ENCODE assay signal across 34 cellular contexts in genomic region chr7:73304071-73304470, GRCh38. TPM values are rescaled to one million over a fixed set of nuclear protein-coding genes. Genes with fewer than 3 reads are reported as not detected.
"Had no signal": no experiment of that assay in that cellular context is flagged by ENCODE, and none has a peak within 500 bp of the region (broad histone marks: within the 10 kb centered on the region; RNA-seq: fewer than 3 reads in every experiment).

No MANE protein-coding gene starts in this region.

- H3K4me3 Mint-ChIP-seq: dendritic cell treated with granulocyte-macrophage colony-stimulating factor and Interleukin-4, amounts not matched to agents 40 ng/mL and 50 ng/mL, for 4 days; endodermal cell; naive thymus-derived CD8-positive, alpha-beta T cell; nephron progenitor cell; stimulated activated naive CD8-positive, alpha-beta T cell treated with anti-CD3 and anti-CD28 coated beads, Interleukin-15, amount 100 ng/mL, for 72 hours had no signal

- DNase-seq: colonic mucosa; effector CD8-positive, alpha-beta T cell; endodermal cell; foreskin fibroblast; gastrocnemius medialis; head of caudate nucleus; mammary epithelial cell; mesendoderm; midbrain; naive thymus-derived CD8-positive, alpha-beta T cell; nephron progenitor cell; occipital lobe; ovary; retina; stimulated activated CD4-positive, alpha-beta T cell treated with anti-CD3 and anti-CD28 coated beads, Interleukin-12 subunit alpha, Interleukin-12 subunit beta, amount 100 ng/mL, for 4 hours; stimulated activated CD4-positive, alpha-beta T cell treated with anti-CD3 and anti-CD28 coated beads, Interleukin-1b, Interleukin-23, amount 100 ng/mL, for 48 hours; stimulated activated CD4-positive, alpha-beta T cell treated with anti-CD3 and anti-CD28 coated beads, Interleukin-4, amount 100 ng/mL, for 1 hour; stimulated activated CD8-positive, alpha-beta memory T cell treated with anti-CD3 and anti-CD28 coated beads, Interleukin-4, amount 100 ng/mL, for 48 hours; stimulated activated naive CD4-positive, alpha-beta T cell; stimulated activated naive CD8-positive, alpha-beta T cell treated with anti-CD3 and anti-CD28 coated beads, Interleukin-15, amount 100 ng/mL, for 72 hours; transverse colon had no signal

- H3K9me3 ChIP-seq: colonic mucosa, gastrocnemius medialis, ovary, right lobe of liver, suprapubic skin, transverse colon, vagina had no signal

- ATAC-seq: esophagus mucosa; gastrocnemius medialis; left lobe of liver; naive thymus-derived CD8-positive, alpha-beta T cell; right lobe of liver; stimulated activated naive CD8-positive, alpha-beta T cell treated with anti-CD3 and anti-CD28 coated beads, Interleukin-15, amount 100 ng/mL, for 72 hours had no signal

- H3K36me3 ChIP-seq: colonic mucosa, ovary had no signal

- H3K9me3 Mint-ChIP-seq: dendritic cell treated with granulocyte-macrophage colony-stimulating factor and Interleukin-4, amounts not matched to agents 40 ng/mL and 50 ng/mL, for 4 days; endodermal cell; naive thymus-derived CD8-positive, alpha-beta T cell; nephron progenitor cell; stimulated activated naive CD8-positive, alpha-beta T cell treated with anti-CD3 and anti-CD28 coated beads, Interleukin-15, amount 100 ng/mL, for 72 hours had no signal

- H3K27me3 Mint-ChIP-seq: naive thymus-derived CD8-positive, alpha-beta T cell; stimulated activated naive CD8-positive, alpha-beta T cell treated with anti-CD3 and anti-CD28 coated beads, Interleukin-15, amount 100 ng/mL, for 72 hours had no signal

- FAIRE-seq: keratinocyte had no signal

- H3K4me3 ChIP-seq: colonic mucosa, gastrocnemius medialis, ovary, right lobe of liver, smooth muscle cell, suprapubic skin, transverse colon, vagina had no signal

- H3K27ac ChIP-seq: colonic mucosa, epithelial cell of prostate, gastrocnemius medialis, ovary, right lobe of liver, suprapubic skin, transverse colon, vagina had no signal

- H3K27me3 ChIP-seq: colonic mucosa, gastrocnemius medialis, ovary, right lobe of liver, suprapubic skin, transverse colon, vagina had no signal

- H3K27ac Mint-ChIP-seq: dendritic cell treated with granulocyte-macrophage colony-stimulating factor and Interleukin-4, amounts not matched to agents 40 ng/mL and 50 ng/mL, for 4 days; endodermal cell; nephron progenitor cell; stimulated activated naive CD8-positive, alpha-beta T cell treated with anti-CD3 and anti-CD28 coated beads, Interleukin-15, amount 100 ng/mL, for 72 hours had no signal

RNA-seq across cellular contexts. Expression of gene TRIM50, which starts 23.8 kb away (rescaled TPM):
- total RNA-seq: colonic mucosa, esophagus mucosa, glomerular endothelial cell, left lobe of liver, myocyte, pulmonary artery endothelial cell, smooth muscle cell, transverse colon, ureter, vagina had no signal
- polyA plus RNA-seq: keratinocyte; mammary epithelial cell; naive thymus-derived CD8-positive, alpha-beta T cell; smooth muscle cell had no signal

RNA-seq across cellular contexts. Expression of gene FKBP6, which starts 23.9 kb away (rescaled TPM):
- total RNA-seq: colonic mucosa; endodermal cell; esophagus mucosa; gastrocnemius medialis; glomerular endothelial cell; left lobe of liver; mammary epithelial cell; naive thymus-derived CD8-positive, alpha-beta T cell; occipital lobe; pulmonary artery endothelial cell; right lobe of liver; smooth muscle cell; suprapubic skin; transverse colon; ureter; vagina had no signal
- polyA plus RNA-seq: keratinocyte; naive thymus-derived CD8-positive, alpha-beta T cell; smooth muscle cell had no signal
